In genomic region chr6:66555082-66555481, GRCh38 we compare ENCODE assay signal across 30 cellular contexts.
"Had no signal": no experiment of that assay in that cellular context is flagged by ENCODE, and none has a peak within 500 bp of the region (broad histone marks: within the 10 kb centered on the region; RNA-seq: fewer than 3 reads in every experiment).

No MANE protein-coding gene starts in this region.

- DNase-seq: activated B cell treated with CpG ODN at 0.5 μM for 24 hours; activated CD4-positive, alpha-beta memory T cell treated with anti-CD3 and anti-CD28 coated beads, Interleukin-2, amount 10 ng/mL, durations not matched to agents 7 days and 5 days; activated CD4-positive, alpha-beta T cell treated with anti-CD3 and anti-CD28 coated beads for 1 hour; activated CD4-positive, alpha-beta T cell treated with anti-CD3 and anti-CD28 coated beads for 36 hours; activated CD4-positive, alpha-beta T cell treated with anti-CD3 and anti-CD28 coated beads for 48 hours; activated CD4-positive, alpha-beta T cell treated with anti-CD3 and anti-CD28 coated beads, Interleukin-2, amount 10 ng/mL, durations not matched to agents 7 days and 5 days; activated CD4-positive, alpha-beta T cell treated with anti-CD3 and anti-CD28 coated beads, Interleukin-2, amount 50 U/mL, for 48 hours; activated CD8-positive, alpha-beta memory T cell treated with anti-CD3 and anti-CD28 coated beads for 24 hours; activated CD8-positive, alpha-beta memory T cell treated with anti-CD3 and anti-CD28 coated beads, Interleukin-2, amount 10 ng/mL, durations not matched to agents 7 days and 5 days; activated CD8-positive, alpha-beta memory T cell treated with anti-CD3 and anti-CD28 coated beads, Interleukin-2, amount 50 U/mL, for 48 hours; activated CD8-positive, alpha-beta T cell treated with anti-CD3 and anti-CD28 coated beads, Interleukin-2, amount 10 ng/mL, durations not matched to agents 7 days and 5 days; activated effector memory CD4-positive, alpha-beta T cell treated with anti-CD3 and anti-CD28 coated beads, Interleukin-2, amount 50 U/mL, for 16 hours; activated gamma-delta T cell treated with Interleukin-2 at 50 U/mL for 16 hours; activated naive CD4-positive, alpha-beta T cell; activated naive CD4-positive, alpha-beta T cell treated with anti-CD3 and anti-CD28 coated beads for 36 hours; activated naive CD4-positive, alpha-beta T cell treated with anti-CD3 and anti-CD28 coated beads, Interleukin-2, amount 50 U/mL, for 16 hours; activated naive CD8-positive, alpha-beta T cell treated with anti-CD3 and anti-CD28 coated beads for 36 hours; activated T-cell treated with anti-CD3 and anti-CD28 coated beads, Interleukin-2, amount 50 U/mL, for 24 hours; activated T-cell treated with anti-CD3 and anti-CD28 coated beads, Interleukin-2, amount 50 U/mL, for 48 hours; adrenal gland; amniotic stem cell; aorta; caudate nucleus; cerebellar nuclear complex; T-helper 1 cell; T-helper 2 cell; T-helper 9 cell had no signal

- H3K27ac ChIP-seq: adrenal gland, cardiac muscle cell, VCaP had no signal

- H3K36me3 ChIP-seq: adrenal gland, cardiac muscle cell had no signal

- H3K27me3 ChIP-seq: adrenal gland, cardiac muscle cell had no signal

- ATAC-seq: activated CD4-positive, alpha-beta T cell treated with anti-CD3 and anti-CD28 coated beads for 36 hours; activated CD8-positive, alpha-beta memory T cell treated with anti-CD3 and anti-CD28 coated beads, Interleukin-2, amount 10 ng/mL, durations not matched to agents 7 days and 5 days; activated CD8-positive, alpha-beta T cell treated with anti-CD3 and anti-CD28 coated beads, Interleukin-2, amount 10 ng/mL, durations not matched to agents 7 days and 5 days; activated naive CD4-positive, alpha-beta T cell treated with anti-CD3 and anti-CD28 coated beads, Interleukin-2, amount 50 U/mL, for 72 hours had no signal

- H3K4me1 ChIP-seq: adrenal gland had no signal

- H3K4me3 ChIP-seq: adrenal gland, cardiac muscle cell had no signal

- H3K9me3 ChIP-seq: adrenal gland had no signal
